Comparison of ENCODE assay signal across 9 cellular contexts in the genomic region with DNA sequence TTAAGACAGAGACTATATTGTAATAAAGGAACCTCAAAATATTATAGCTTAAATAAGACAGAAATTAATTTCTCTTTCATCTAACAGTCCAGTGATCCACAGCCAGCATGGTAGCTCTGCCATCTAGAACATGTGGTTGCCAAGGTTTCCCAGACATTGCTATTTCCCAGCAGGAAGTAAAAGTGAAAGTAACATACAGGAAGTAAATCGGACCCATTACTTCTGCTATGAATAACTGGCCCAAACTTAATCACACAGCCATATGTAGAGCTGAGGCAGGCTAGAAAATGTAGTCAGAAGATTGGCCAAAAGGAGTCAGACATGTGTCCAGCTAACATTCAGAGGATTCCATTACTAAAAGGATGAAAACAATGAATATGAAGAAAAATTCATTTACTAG.
DNase-seq lines count a peak whose midpoint lies in the region; ATAC-seq and TF ChIP-seq lines count a peak whose summit lies in the region.
"Had no signal": no experiment of that assay in that cellular context is flagged by ENCODE, and none has a peak within 500 bp of the region (broad histone marks: within the 10 kb centered on the region; RNA-seq: fewer than 3 reads in every experiment).

No MANE protein-coding gene starts in this region.

- H3K27me3 ChIP-seq in sigmoid colon, result peaks cover 0 to 10% (median 0%) of the 10 kb centered on the region in 3 donors

- H3K4me3 ChIP-seq in sigmoid colon, result no peak overlapping the region

- H3K27ac ChIP-seq in sigmoid colon, result no peak overlapping the region

- ATAC-seq in HG03565 (IDR thresholded peaks at IDR 0.05; ENCODE audit: unreplicated experiment) (peak; percentile 53), T-cell (replicated peaks in 1 of 4) (no peak)
- ATAC-seq in natural killer cell treated with Interleukin-12 subunit alpha and Interleukin-12 subunit beta and Interleukin-15 and Interleukin-18, amount 100 ng/mL, for 72 hours, result no peak

- no peaks in the 10 kb centered on the region for H3K9me3 Mint-ChIP-seq in T-cell
- no peaks in the 10 kb centered on the region for H3K9me3 Mint-ChIP-seq in osteocyte (ENCODE audit: unreplicated experiment)
- peaks cover 10% of the 10 kb centered on the region for H3K9me3 Mint-ChIP-seq in natural killer cell treated with Interleukin-12 subunit alpha and Interleukin-12 subunit beta and Interleukin-15 and Interleukin-18, amount 100 ng/mL, for 72 hours
- H3K9me3 Mint-ChIP-seq: T-helper 1 cell treated with Interleukin-12 subunit alpha and Interleukin-12 subunit beta and Interleukin-4 antibody, amounts not matched to agents 30 μg/mL and 1 μg/mL, for 36 hours had no signal

- no peaks in the 10 kb centered on the region for H3K9me3 ChIP-seq in sigmoid colon

- H3K4me1 Mint-ChIP-seq in T-cell, result peaks cover 0 to 7% (median 4%) of the 10 kb centered on the region in 3 donors
- H3K4me1 Mint-ChIP-seq in osteocyte (ENCODE audit: unreplicated experiment), result peaks cover 8% of the 10 kb centered on the region
- H3K4me1 Mint-ChIP-seq in natural killer cell treated with Interleukin-12 subunit alpha and Interleukin-12 subunit beta and Interleukin-15 and Interleukin-18, amount 100 ng/mL, for 72 hours (ENCODE audit: low read depth in 2 of 2), result peaks cover 0 to 4% of the 10 kb centered on the region in 2 donors

- TF ChIP-seq EP300 in sigmoid colon (IDR thresholded peaks at IDR 0.05), result no peak

- no peak for TF ChIP-seq CTCF in osteocyte (IDR thresholded peaks at IDR 0.05)
- TF ChIP-seq CTCF in GM13976 (IDR thresholded peaks at IDR 0.05; ENCODE audit: borderline replicate concordance, control extremely low read depth, extremely low read depth, insufficient read depth, missing control alignments), result no peak
- no peak for TF ChIP-seq CTCF in sigmoid colon (IDR thresholded peaks at IDR 0.05)

- H3K4me3 Mint-ChIP-seq in T-cell, result peak overlapping the region in 2 of 3 donors; percentile 11 to 29
- H3K4me3 Mint-ChIP-seq in osteocyte (ENCODE audit: unreplicated experiment), result no peak overlapping the region
- no peak overlapping the region for H3K4me3 Mint-ChIP-seq in natural killer cell treated with Interleukin-12 subunit alpha and Interleukin-12 subunit beta and Interleukin-15 and Interleukin-18, amount 100 ng/mL, for 72 hours
- H3K4me3 Mint-ChIP-seq: T-helper 1 cell treated with Interleukin-12 subunit alpha and Interleukin-12 subunit beta and Interleukin-4 antibody, amounts not matched to agents 30 μg/mL and 1 μg/mL, for 36 hours had no signal

- no peak overlapping the region for H3K27ac Mint-ChIP-seq in T-cell
- peak overlapping the region; percentile 38 for H3K27ac Mint-ChIP-seq in osteocyte (ENCODE audit: unreplicated experiment)
- no peak overlapping the region for H3K27ac Mint-ChIP-seq in natural killer cell treated with Interleukin-12 subunit alpha and Interleukin-12 subunit beta and Interleukin-15 and Interleukin-18, amount 100 ng/mL, for 72 hours
- H3K27ac Mint-ChIP-seq: T-helper 1 cell treated with Interleukin-12 subunit alpha and Interleukin-12 subunit beta and Interleukin-4 antibody, amounts not matched to agents 30 μg/mL and 1 μg/mL, for 36 hours had no signal

- no peak for TF ChIP-seq POLR2A in sigmoid colon (IDR thresholded peaks at IDR 0.05)

- 16 to 17% methylated on average over 1 of the region's 1 CpG for WGBS in sigmoid colon, 2 donors

- intact Hi-C loops in sigmoid colon (cut with DNase I), result no loop called here

- H3K36me3 Mint-ChIP-seq in T-cell, result no peaks in the 10 kb centered on the region
- H3K36me3 Mint-ChIP-seq in osteocyte (ENCODE audit: unreplicated experiment), result peaks cover 2% of the 10 kb centered on the region
- H3K36me3 Mint-ChIP-seq in natural killer cell treated with Interleukin-12 subunit alpha and Interleukin-12 subunit beta and Interleukin-15 and Interleukin-18, amount 100 ng/mL, for 72 hours, result peaks cover 10% of the 10 kb centered on the region

- peak; percentile 24 for DNase-seq in NCI-H146 (lab: John Stamatoyannopoulos, UW)
- DNase-seq in NCI-H146 treated with DMSO at 0.1 percent for 48 hours (lab: John Stamatoyannopoulos, UW; ENCODE audit: unreplicated experiment), result no peak
- DNase-seq in T-cell, result no peak
- no peak for DNase-seq in osteocyte (ENCODE audit: extremely low spot score, unreplicated experiment)
- no peak for DNase-seq in natural killer cell treated with Interleukin-12 subunit alpha and Interleukin-12 subunit beta and Interleukin-15 and Interleukin-18, amount 100 ng/mL, for 72 hours (ENCODE audit: low spot score)
- no peak for DNase-seq in GM13976 (ENCODE audit: low spot score)
- no peak for DNase-seq in sigmoid colon

- CTCF ChIA-PET in T-cell (lab: Charles Lee), result no interaction called here

- H3K36me3 ChIP-seq in sigmoid colon, result no peaks in the 10 kb centered on the region

- POLR2A ChIA-PET in T-cell (lab: Charles Lee), result no interaction called here

- in situ Hi-C loops in GM13976 (cut with MboI; ENCODE audit: low sequenced_read_pairs, unreplicated experiment), result no loop called here

- peaks cover 4 to 6% of the 10 kb centered on the region in 2 donors for H3K27me3 Mint-ChIP-seq in T-cell
- no peaks in the 10 kb centered on the region for H3K27me3 Mint-ChIP-seq in osteocyte (ENCODE audit: unreplicated experiment)
- H3K27me3 Mint-ChIP-seq in natural killer cell treated with Interleukin-12 subunit alpha and Interleukin-12 subunit beta and Interleukin-15 and Interleukin-18, amount 100 ng/mL, for 72 hours, result peaks cover 3 to 10% of the 10 kb centered on the region in 2 donors

- peaks cover 0 to 6% (median 0%) of the 10 kb centered on the region in 4 donors for H3K4me1 ChIP-seq in sigmoid colon

Comparison
In these comparisons a context has a peak if more than half of its experiments do, and no peak if none do; other contexts are left out.
1. H3K4me3 Mint-ChIP-seq: peak in T-cell (2 of 3); none in osteocyte (single experiment) and natural killer cell treated with Interleukin-12 subunit alpha and Interleukin-12 subunit beta and Interleukin-15 and Interleukin-18, amount 100 ng/mL, for 72 hours (single experiment).